Comparison of ENCODE assay signal across 9 cellular contexts in genomic region chr19:34961775-34962174, GRCh38. TPM values are rescaled to one million over a fixed set of nuclear protein-coding genes. Genes with fewer than 3 reads are reported as not detected.
DNase-seq lines count a peak whose midpoint lies in the region; ATAC-seq and TF ChIP-seq lines count a peak whose summit lies in the region.
"Had no signal": no experiment of that assay in that cellular context is flagged by ENCODE, and none has a peak within 500 bp of the region (broad histone marks: within the 10 kb centered on the region; RNA-seq: fewer than 3 reads in every experiment).

No MANE protein-coding gene starts in this region.

- peaks cover 35 to 46% (median 45%) of the 10 kb centered on the region in 4 donors for H3K36me3 ChIP-seq in stomach

- TF ChIP-seq CTCF in stomach (IDR thresholded peaks at IDR 0.05) = no peak

- peaks cover 59% of the 10 kb centered on the region for H3K9me3 Mint-ChIP-seq in activated naive CD4-positive, alpha-beta T cell treated with anti-CD3 and anti-CD28 coated beads for 36 hours
- H3K9me3 Mint-ChIP-seq in immature natural killer cell = peaks cover 47 to 69% (median 63%) of the 10 kb centered on the region in 6 donors

- no peak for TF ChIP-seq EP300 in stomach (IDR thresholded peaks at IDR 0.05)

- H3K27me3 ChIP-seq in stomach = no peaks in the 10 kb centered on the region

- H3K27me3 Mint-ChIP-seq in activated naive CD4-positive, alpha-beta T cell treated with anti-CD3 and anti-CD28 coated beads for 36 hours (ENCODE audit: low read depth) = no peaks in the 10 kb centered on the region
- H3K27me3 Mint-ChIP-seq in T-helper 17 cell (no peaks in the 10 kb centered on the region), immature natural killer cell (ENCODE audit: low read depth in 3 of 3) (peaks cover 2 to 8% (median 5%) of the 10 kb centered on the region in 3 donors)

- H3K27ac Mint-ChIP-seq in activated naive CD4-positive, alpha-beta T cell treated with anti-CD3 and anti-CD28 coated beads for 36 hours = peak overlapping the region; percentile 60
- peak overlapping the region; percentile 75 for H3K27ac Mint-ChIP-seq in T-helper 17 cell
- peak overlapping the region; percentile 77 to 95 (median 91) for H3K27ac Mint-ChIP-seq in immature natural killer cell

- peak overlapping the region; percentile 89 for H3K4me3 Mint-ChIP-seq in activated naive CD4-positive, alpha-beta T cell treated with anti-CD3 and anti-CD28 coated beads for 36 hours
- H3K4me3 Mint-ChIP-seq in T-helper 17 cell (peak overlapping the region; percentile 87), immature natural killer cell (peak overlapping the region; percentile 90 to 98 (median 97))

- no peak for TF ChIP-seq POLR2A in stomach (IDR thresholded peaks at IDR 0.05)

- CTCF ChIA-PET in activated naive CD4-positive, alpha-beta T cell treated with anti-CD3 and anti-CD28 coated beads for 36 hours (lab: Charles Lee) = no interaction called here

- peak overlapping the region in 4 of 5 donors; percentile 26 to 81 (median 67) for H3K27ac ChIP-seq in stomach

- ATAC-seq in T-helper 17 cell = no peak

- peaks cover 46% of the 10 kb centered on the region for H3K9me3 ChIP-seq in T-helper 17 cell (ENCODE audit: control insufficient read depth, low read length, poor library complexity, severe bottlenecking)
- peaks cover 40 to 56% (median 46%) of the 10 kb centered on the region in 4 donors for H3K9me3 ChIP-seq in stomach

- H3K4me3 ChIP-seq in stomach = peak overlapping the region in 2 of 4 donors; percentile 70 to 99

- peaks cover 21% of the 10 kb centered on the region for H3K4me1 Mint-ChIP-seq in activated naive CD4-positive, alpha-beta T cell treated with anti-CD3 and anti-CD28 coated beads for 36 hours (ENCODE audit: low read depth)
- H3K4me1 Mint-ChIP-seq in T-helper 17 cell = peaks cover 9% of the 10 kb centered on the region
- H3K4me1 Mint-ChIP-seq in immature natural killer cell = peaks cover 31 to 38% of the 10 kb centered on the region in 2 donors

- intact Hi-C loops in activated naive CD4-positive, alpha-beta T cell treated with anti-CD3 and anti-CD28 coated beads for 36 hours (cut with micrococcal nuclease) = loop anchor here (10.0 kb wide), 1 partner anchor 187 kb away; the partner anchor contains the start of gene ZNF599
- intact Hi-C loops in stomach (cut with DNase I; ENCODE audit: low total_unique reads) = no loop called here

- peaks cover 60% of the 10 kb centered on the region for H3K36me3 Mint-ChIP-seq in activated naive CD4-positive, alpha-beta T cell treated with anti-CD3 and anti-CD28 coated beads for 36 hours (ENCODE audit: low read depth)
- H3K36me3 Mint-ChIP-seq in T-helper 17 cell (ENCODE audit: low read depth) (peaks cover 12% of the 10 kb centered on the region), immature natural killer cell (peaks cover 57 to 62% (median 62%) of the 10 kb centered on the region in 3 donors)

- no peak for DNase-seq in activated naive CD4-positive, alpha-beta T cell treated with anti-CD3 and anti-CD28 coated beads for 36 hours
- DNase-seq in activated naive CD4-positive, alpha-beta T cell treated with anti-CD3 and anti-CD28 coated beads, Interleukin-2, amount 50 U/mL, for 16 hours = no peak
- no peak for DNase-seq in T-helper 17 cell
- no peak for DNase-seq in immature natural killer cell
- no peak for DNase-seq in stomach
- DNase-seq in NCI-H2029 treated with DMSO at 0.1 percent for 48 hours (lab: John Stamatoyannopoulos, UW) = no peak
- no peak for DNase-seq in NCI-H748 (lab: John Stamatoyannopoulos, UW; ENCODE audit: unreplicated experiment)
- no peak for DNase-seq in DMS79 (lab: John Stamatoyannopoulos, UW)
- DNase-seq: SHP77 treated with DMSO at 0.1 percent for 48 hours had no signal

- peaks cover 19 to 33% (median 27%) of the 10 kb centered on the region in 4 donors for H3K4me1 ChIP-seq in stomach

RNA-seq across cellular contexts. Expression of gene ZNF792, which starts 2.3 kb away (rescaled TPM):
- 1 to 10 TPM; 3.1 to 3.5 TPM for total RNA-seq in activated naive CD4-positive, alpha-beta T cell treated with anti-CD3 and anti-CD28 coated beads for 36 hours
- 10 to 100 TPM; 15.1 to 15.5 TPM for total RNA-seq in T-helper 17 cell
- 10 to 100 TPM in 2 of 3 donors, 1 to 10 TPM in 1; 8.4 to 17.2 (median 10.6) TPM for polyA plus RNA-seq in immature natural killer cell
- 10 to 100 TPM in 2 of 5 donors, 1 to 10 TPM in 2, under 1 TPM in 1; 0.87 to 14.3 (median 8.4) TPM for total RNA-seq in stomach
- 1 to 10 TPM in 1 of 3 donors, under 1 TPM in 2; 0.78 to 1.4 (median 0.87) TPM for polyA plus RNA-seq in stomach

RNA-seq across cellular contexts. Expression of gene ZNF30, which starts 35.1 kb away (rescaled TPM):
- total RNA-seq in activated naive CD4-positive, alpha-beta T cell treated with anti-CD3 and anti-CD28 coated beads for 36 hours = 1 to 10 TPM; 4.4 to 5.5 TPM
- total RNA-seq in T-helper 17 cell (1 to 10 TPM; 3.0 to 3.5 TPM), stomach (1 to 10 TPM in 3 of 5 donors, under 1 TPM in 1, not detected in 1; 0.58 to 4.1 (median 3.5) TPM)
- polyA plus RNA-seq in immature natural killer cell (1 to 10 TPM; 3.7 to 6.2 (median 4.7) TPM), stomach (1 to 10 TPM; 1.2 to 6.1 (median 1.4) TPM)

RNA-seq across cellular contexts. Expression of gene GRAMD1A, which starts 38.3 kb away (rescaled TPM):
- 100 to 1,000 TPM; 117 to 125 TPM for total RNA-seq in activated naive CD4-positive, alpha-beta T cell treated with anti-CD3 and anti-CD28 coated beads for 36 hours
- 100 to 1,000 TPM; 153 to 162 TPM for total RNA-seq in T-helper 17 cell
- polyA plus RNA-seq in immature natural killer cell = 10 to 100 TPM in 1 of 3 donors, 1 to 10 TPM in 2; 6.7 to 19.1 (median 7.8) TPM
- 10 to 100 TPM; 39.7 to 74.1 (median 48.1) TPM for total RNA-seq in stomach
- 10 to 100 TPM; 29.8 to 52.2 (median 34.4) TPM for polyA plus RNA-seq in stomach
